10 cellular contexts compared by ENCODE assay signal in genomic region chr12:31890295-31891285, GRCh38.
DNase-seq lines count a peak whose midpoint lies in the region; ATAC-seq and TF ChIP-seq lines count a peak whose summit lies in the region.
"Had no signal": no experiment of that assay in that cellular context is flagged by ENCODE, and none has a peak within 500 bp of the region (broad histone marks: within the 10 kb centered on the region; RNA-seq: fewer than 3 reads in every experiment).

No MANE protein-coding gene starts in this region.

- H3K4me2 ChIP-seq in DOHH2 (ENCODE audit: low read length) = peak overlapping the region; percentile 74

- H3K27me3 Mint-ChIP-seq in immature natural killer cell (ENCODE audit: low read depth in 3 of 3) = peaks cover 10 to 16% (median 13%) of the 10 kb centered on the region in 3 donors

- H4K20me1 ChIP-seq in DOHH2 (ENCODE audit: control insufficient read depth, insufficient read depth, low read depth, low read length) = no peaks in the 10 kb centered on the region

- peak overlapping the region; percentile 88 to 94 (median 92) for H3K27ac Mint-ChIP-seq in immature natural killer cell

- ATAC-seq in GM21786 (IDR thresholded peaks at IDR 0.05; ENCODE audit: unreplicated experiment) (peak; percentile 64), GM18517 (IDR thresholded peaks at IDR 0.05; ENCODE audit: unreplicated experiment) (no peak), GM21723 (IDR thresholded peaks at IDR 0.05; ENCODE audit: unreplicated experiment) (no peak)

- no peak for TF ChIP-seq CTCF in DOHH2 (IDR thresholded peaks at IDR 0.05; ENCODE audit: low read depth, low read length, poor library complexity, severe bottlenecking)

- H3K4me1 Mint-ChIP-seq in immature natural killer cell = peaks cover 86% of the 10 kb centered on the region in 2 donors

- H3K36me3 ChIP-seq in DOHH2 (ENCODE audit: control insufficient read depth, low read length) = peaks cover 52% of the 10 kb centered on the region

- no peaks in the 10 kb centered on the region for H3K9me2 ChIP-seq in DOHH2 (replicated peaks; ENCODE audit: control insufficient read depth, low read length)

- H3K4me3 Mint-ChIP-seq in immature natural killer cell = peak overlapping the region; percentile 59 to 79 (median 75)

- peaks cover 86% of the 10 kb centered on the region for H3K4me1 ChIP-seq in DOHH2 (ENCODE audit: control insufficient read depth, low read length)

- H3K27me3 ChIP-seq in DOHH2 (ENCODE audit: control insufficient read depth, low read length) = no peaks in the 10 kb centered on the region

- peaks cover 45% of the 10 kb centered on the region for H3F3A ChIP-seq in DOHH2 (ENCODE audit: control insufficient read depth, insufficient read depth)

- H3K27ac ChIP-seq in DOHH2 (ENCODE audit: low read depth, low read length) = peak overlapping the region; percentile 95

- peaks cover 13 to 42% (median 40%) of the 10 kb centered on the region in 6 donors for H3K9me3 Mint-ChIP-seq in immature natural killer cell

- H3K9me3 ChIP-seq in DOHH2 (ENCODE audit: control insufficient read depth, insufficient read depth, low read length) = peaks cover 45% of the 10 kb centered on the region

- H3K36me3 Mint-ChIP-seq in immature natural killer cell = peaks cover 29 to 36% (median 32%) of the 10 kb centered on the region in 3 donors

- peaks cover 9% of the 10 kb centered on the region for H3K79me2 ChIP-seq in DOHH2 (ENCODE audit: control insufficient read depth, low read length)

- H3K4me3 ChIP-seq in DOHH2 (ENCODE audit: low read length) = peak overlapping the region; percentile 57

- DNase-seq in NOMO-1 treated with dmso at 0.1 percent for 144 hours (lab: John Stamatoyannopoulos, UW; ENCODE audit: unreplicated experiment) = peak; percentile 34
- DNase-seq in immature natural killer cell = peak; percentile 74 to 76 (median 75)
- DNase-seq in hypothalamus (lab: John Stamatoyannopoulos, UW) = no peak
- no peak for DNase-seq in H4 (ENCODE audit: low spot score)
- DNase-seq: EL, H7 had no signal

Comparison
In these comparisons a context has a peak if more than half of its experiments do, and no peak if none do; other contexts are left out.
1. DNase-seq: peak in NOMO-1 treated with dmso at 0.1 percent for 144 hours (single experiment) and immature natural killer cell (3 of 3); none in hypothalamus (0 of 51) and H4 (single experiment).